In the genomic region with DNA sequence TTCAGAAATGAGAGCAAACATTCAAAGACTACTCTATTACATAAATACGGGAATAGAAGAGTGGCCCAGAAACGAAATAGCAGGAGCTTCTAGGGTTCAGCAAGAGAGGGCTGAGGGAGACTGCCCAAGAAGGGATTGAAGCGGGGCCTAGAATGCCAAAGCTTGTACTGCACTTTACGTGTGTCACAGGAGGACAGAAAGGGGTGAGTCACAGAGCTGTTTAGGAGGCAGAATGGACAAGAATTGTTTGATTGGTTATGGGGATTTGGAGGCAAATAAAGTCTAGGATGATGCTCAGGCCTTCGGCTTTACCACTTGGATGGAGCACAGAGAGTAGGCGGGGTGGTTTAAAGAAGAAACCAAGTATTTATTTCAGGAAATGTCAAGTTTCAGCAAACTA, we compare ENCODE assay signal across 1 cellular context.
TF ChIP-seq lines count a peak whose summit lies in the region.

No MANE protein-coding gene starts in this region.

TF ChIP-seq in GM23338, 12 proteins besides CTCF, POLR2A, EP300 and RAD21 (continued from another document):
- TF ChIP-seq ZNF331 (CRISPR knock-in tag; IDR thresholded peaks at IDR 0.05; ENCODE audit: low read depth) (no peak), ZNF114 (CRISPR knock-in tag; IDR thresholded peaks at IDR 0.05) (no peak), EZH2 (IDR thresholded peaks at IDR 0.05; ENCODE audit: low read depth, unreplicated experiment) (no peak), ZNF462 (CRISPR knock-in tag; IDR thresholded peaks at IDR 0.05) (no peak), EZH2phosphoT487 (IDR thresholded peaks at IDR 0.05; ENCODE audit: unreplicated experiment) (no peak)
- TF ChIP-seq, protein P1, sequence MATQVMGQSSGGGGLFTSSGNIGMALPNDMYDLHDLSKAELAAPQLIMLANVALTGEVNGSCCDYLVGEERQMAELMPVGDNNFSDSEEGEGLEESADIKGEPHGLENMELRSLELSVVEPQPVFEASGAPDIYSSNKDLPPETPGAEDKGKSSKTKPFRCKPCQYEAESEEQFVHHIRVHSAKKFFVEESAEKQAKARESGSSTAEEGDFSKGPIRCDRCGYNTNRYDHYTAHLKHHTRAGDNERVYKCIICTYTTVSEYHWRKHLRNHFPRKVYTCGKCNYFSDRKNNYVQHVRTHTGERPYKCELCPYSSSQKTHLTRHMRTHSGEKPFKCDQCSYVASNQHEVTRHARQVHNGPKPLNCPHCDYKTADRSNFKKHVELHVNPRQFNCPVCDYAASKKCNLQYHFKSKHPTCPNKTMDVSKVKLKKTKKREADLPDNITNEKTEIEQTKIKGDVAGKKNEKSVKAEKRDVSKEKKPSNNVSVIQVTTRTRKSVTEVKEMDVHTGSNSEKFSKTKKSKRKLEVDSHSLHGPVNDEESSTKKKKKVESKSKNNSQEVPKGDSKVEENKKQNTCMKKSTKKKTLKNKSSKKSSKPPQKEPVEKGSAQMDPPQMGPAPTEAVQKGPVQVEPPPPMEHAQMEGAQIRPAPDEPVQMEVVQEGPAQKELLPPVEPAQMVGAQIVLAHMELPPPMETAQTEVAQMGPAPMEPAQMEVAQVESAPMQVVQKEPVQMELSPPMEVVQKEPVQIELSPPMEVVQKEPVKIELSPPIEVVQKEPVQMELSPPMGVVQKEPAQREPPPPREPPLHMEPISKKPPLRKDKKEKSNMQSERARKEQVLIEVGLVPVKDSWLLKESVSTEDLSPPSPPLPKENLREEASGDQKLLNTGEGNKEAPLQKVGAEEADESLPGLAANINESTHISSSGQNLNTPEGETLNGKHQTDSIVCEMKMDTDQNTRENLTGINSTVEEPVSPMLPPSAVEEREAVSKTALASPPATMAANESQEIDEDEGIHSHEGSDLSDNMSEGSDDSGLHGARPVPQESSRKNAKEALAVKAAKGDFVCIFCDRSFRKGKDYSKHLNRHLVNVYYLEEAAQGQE (IDR thresholded peaks at IDR 0.05; ENCODE audit: unreplicated experiment) = no peak
- TF ChIP-seq, protein P2, sequence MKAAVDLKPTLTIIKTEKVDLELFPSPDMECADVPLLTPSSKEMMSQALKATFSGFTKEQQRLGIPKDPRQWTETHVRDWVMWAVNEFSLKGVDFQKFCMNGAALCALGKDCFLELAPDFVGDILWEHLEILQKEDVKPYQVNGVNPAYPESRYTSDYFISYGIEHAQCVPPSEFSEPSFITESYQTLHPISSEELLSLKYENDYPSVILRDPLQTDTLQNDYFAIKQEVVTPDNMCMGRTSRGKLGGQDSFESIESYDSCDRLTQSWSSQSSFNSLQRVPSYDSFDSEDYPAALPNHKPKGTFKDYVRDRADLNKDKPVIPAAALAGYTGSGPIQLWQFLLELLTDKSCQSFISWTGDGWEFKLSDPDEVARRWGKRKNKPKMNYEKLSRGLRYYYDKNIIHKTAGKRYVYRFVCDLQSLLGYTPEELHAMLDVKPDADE (IDR thresholded peaks at IDR 0.05) = no peak
